In the genomic region with DNA sequence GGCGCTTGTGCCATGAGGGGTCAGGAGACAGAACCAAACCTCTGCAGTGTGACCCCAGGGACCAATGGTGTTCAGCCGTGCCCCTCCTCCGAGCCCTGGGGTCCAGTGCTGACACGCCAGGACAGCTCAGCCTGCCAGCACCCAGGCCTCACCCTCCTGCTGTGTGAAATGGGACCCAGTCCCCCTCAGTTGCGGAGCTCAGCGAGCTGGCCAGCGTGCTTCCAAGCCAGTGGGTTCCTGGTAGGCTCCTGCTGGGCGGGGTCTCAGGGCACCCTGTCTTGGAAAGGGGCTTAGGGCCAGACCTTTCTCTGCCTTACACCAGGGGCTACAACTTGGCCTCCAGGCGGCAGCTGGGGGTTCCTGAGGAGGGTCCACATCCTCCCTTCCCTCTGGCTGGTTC, we compare ENCODE assay signal across 1 cellular context.
TF ChIP-seq lines count a peak whose summit lies in the region.

No MANE protein-coding gene starts in this region.

TF ChIP-seq in GM23338, 12 proteins besides CTCF, POLR2A, EP300 and RAD21 (continued from another document):
- TF ChIP-seq ZNF462 (CRISPR knock-in tag; IDR thresholded peaks at IDR 0.05) (no peak), ETS1 (IDR thresholded peaks at IDR 0.05) (no peak), EZH2phosphoT487 (IDR thresholded peaks at IDR 0.05; ENCODE audit: unreplicated experiment) (no peak), NANOG (IDR thresholded peaks at IDR 0.05; ENCODE audit: borderline replicate concordance) (no peak), CREB1 (CRISPR knock-in tag; IDR thresholded peaks at IDR 0.05; ENCODE audit: low read depth) (no peak), JUNB (IDR thresholded peaks at IDR 0.05; ENCODE audit: unreplicated experiment) (no peak), REST (IDR thresholded peaks at IDR 0.05; ENCODE audit: unreplicated experiment) (no peak)
